Comparison of ENCODE assay signal across 25 cellular contexts in genomic region chr4:159555873-159556272, GRCh38.
"Had no signal": no experiment of that assay in that cellular context is flagged by ENCODE, and none has a peak within 500 bp of the region (broad histone marks: within the 10 kb centered on the region; RNA-seq: fewer than 3 reads in every experiment).

No MANE protein-coding gene starts in this region.

- H3K4me1 Mint-ChIP-seq: IgD-negative memory B cell, T-cell had no signal

- H3K9me3 Mint-ChIP-seq: T-helper 1 cell treated with Interleukin-12 subunit alpha and Interleukin-12 subunit beta and Interleukin-4 antibody, amounts not matched to agents 30 μg/mL and 1 μg/mL, for 36 hours had no signal

- H3K4me2 ChIP-seq: SK-N-SH had no signal

- H3K4me3 Mint-ChIP-seq: IgD-negative memory B cell; T-cell; T-helper 1 cell treated with Interleukin-12 subunit alpha and Interleukin-12 subunit beta and Interleukin-4 antibody, amounts not matched to agents 30 μg/mL and 1 μg/mL, for 36 hours had no signal

- H3K27ac ChIP-seq: HL-60 had no signal

- H3K9me3 ChIP-seq: SK-N-SH had no signal

- H3K36me3 Mint-ChIP-seq: IgD-negative memory B cell, T-cell had no signal

- H3K9ac ChIP-seq: SK-N-SH had no signal

- DNase-seq: KBM-7, MV-4-11, NCI-H1048, NCI-H1105, NCI-H1417, NCI-H1436 treated with DMSO at 0.1 percent for 48 hours, NCI-H1694, NCI-H187 treated with DMSO at 0.1 percent for 48 hours, NCI-H2029 treated with DMSO at 0.1 percent for 48 hours, NCI-H2171, NCI-H226, NCI-H446, NCI-H510A, NCI-H524 treated with DMSO at 0.1 percent for 48 hours, Right ventricle myocardium superior, RPMI8226, SIG-M5, SK-N-SH, SW 1271, T-cell had no signal

- H3K27ac Mint-ChIP-seq: IgD-negative memory B cell; T-cell; T-helper 1 cell treated with Interleukin-12 subunit alpha and Interleukin-12 subunit beta and Interleukin-4 antibody, amounts not matched to agents 30 μg/mL and 1 μg/mL, for 36 hours had no signal

- FAIRE-seq: HTR-8/SVneo, RCC 7860 had no signal

- H3K27me3 Mint-ChIP-seq: IgD-negative memory B cell, T-cell had no signal

- ATAC-seq: T-cell had no signal
